8 cellular contexts compared by ENCODE assay signal in the genomic region with DNA sequence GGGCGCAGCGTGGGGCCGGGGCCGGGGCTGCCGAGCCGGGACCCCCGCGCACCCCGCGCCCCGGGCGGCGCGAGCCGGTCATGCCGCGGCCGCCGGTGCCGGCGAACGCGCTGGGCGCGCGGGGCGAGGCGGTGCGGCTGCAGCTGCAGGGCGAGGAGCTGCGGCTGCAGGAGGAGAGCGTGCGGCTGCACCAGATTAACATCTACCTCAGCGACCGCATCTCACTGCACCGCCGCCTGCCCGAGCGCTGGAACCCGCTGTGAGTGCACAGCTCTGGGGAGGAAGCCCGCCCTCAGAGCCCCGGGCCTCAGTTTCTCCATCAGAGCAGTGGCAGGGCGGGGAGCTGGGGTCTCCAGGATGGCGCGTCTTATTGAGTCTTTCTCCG. TPM values are rescaled to one million over a fixed set of nuclear protein-coding genes. Genes with fewer than 3 reads are reported as not detected.
DNase-seq lines count a peak whose midpoint lies in the region; ATAC-seq and TF ChIP-seq lines count a peak whose summit lies in the region.

No MANE protein-coding gene starts in this region.

- peak overlapping the region; percentile 59 to 63 for H3K4me3 ChIP-seq in cardiac fibroblast (replicated peaks in 1 of 2; ENCODE audit: low read depth in 2 of 2, low read length in 2 of 2)
- H3K4me3 ChIP-seq in mesenchymal stem cell (ENCODE audit: insufficient read depth in 1 of 2, low read depth in 1 of 2, low read length in 2 of 2), result peak overlapping the region; percentile 75 to 83

- H3K9ac ChIP-seq in mesenchymal stem cell (ENCODE audit: low read length), result peak overlapping the region; percentile 85

- 1% methylated on average over 44 of the region's 46 CpGs for WGBS in mesenchymal stem cell

- H3K4me1 Mint-ChIP-seq in type B pancreatic cell (ENCODE audit: unreplicated experiment), result peaks cover 30% of the 10 kb centered on the region

- no peak overlapping the region for H2BK5ac ChIP-seq in mesenchymal stem cell (ENCODE audit: low read depth, low read length, poor library complexity, severe bottlenecking)

- H3K27me3 ChIP-seq in mesenchymal stem cell (ENCODE audit: control insufficient read depth in 1 of 2, insufficient read depth in 1 of 2, low read length in 2 of 2), result peaks cover 0 to 42% of the 10 kb centered on the region in 2 experiments

- H2AFZ ChIP-seq in mesenchymal stem cell (ENCODE audit: low read depth, low read length), result peak overlapping the region; percentile 46

- H3K27ac ChIP-seq in mesenchymal stem cell (ENCODE audit: low read length, poor library complexity, severe bottlenecking), result no peak overlapping the region

- peak overlapping the region; percentile 97 for H3K4me2 ChIP-seq in mesenchymal stem cell (ENCODE audit: low read length, poor library complexity, severe bottlenecking)

- H2BK12ac ChIP-seq in mesenchymal stem cell (ENCODE audit: low read length in 2 of 2), result no peak overlapping the region

- ATAC-seq in GM19328 (IDR thresholded peaks at IDR 0.05; ENCODE audit: unreplicated experiment), result no peak

- H3K18ac ChIP-seq in mesenchymal stem cell (ENCODE audit: low read depth in 1 of 2, low read length in 2 of 2), result no peak overlapping the region

- H3K27me3 Mint-ChIP-seq in type B pancreatic cell, result peaks cover 18% of the 10 kb centered on the region

- H2BK15ac ChIP-seq in mesenchymal stem cell (ENCODE audit: low read depth, poor library complexity, severe bottlenecking), result no peak overlapping the region

- no peak overlapping the region for H4K91ac ChIP-seq in mesenchymal stem cell (ENCODE audit: low read length)

- peak overlapping the region; percentile 76 for H3K27ac Mint-ChIP-seq in type B pancreatic cell

- H3K9me3 ChIP-seq in mesenchymal stem cell (ENCODE audit: control insufficient read depth, low read length), result no peaks in the 10 kb centered on the region

- H3K23ac ChIP-seq in mesenchymal stem cell (ENCODE audit: low read length in 2 of 2), result no peak overlapping the region

- TF ChIP-seq CTCF in cardiac fibroblast (IDR thresholded peaks at IDR 0.05; ENCODE audit: low read depth, low read length) (no peak), type B pancreatic cell (conservative IDR thresholded peaks at IDR 0.05) (no peak)

- no peak overlapping the region for H4K8ac ChIP-seq in mesenchymal stem cell (ENCODE audit: low read length)

- H2AK5ac ChIP-seq in mesenchymal stem cell (ENCODE audit: low read length, severe bottlenecking), result no peak overlapping the region

- H3K4me3 Mint-ChIP-seq in type B pancreatic cell, result peak overlapping the region; percentile 87

- H3K79me1 ChIP-seq in mesenchymal stem cell (replicated peaks; ENCODE audit: low read length, poor library complexity, severe bottlenecking), result no peaks in the 10 kb centered on the region

- peaks cover 8% of the 10 kb centered on the region for H3K4me1 ChIP-seq in mesenchymal stem cell (ENCODE audit: control insufficient read depth, insufficient read depth, low read depth, low read length)

- H3K36me3 Mint-ChIP-seq in type B pancreatic cell, result peaks cover 4% of the 10 kb centered on the region

- no peaks in the 10 kb centered on the region for H3K36me3 ChIP-seq in mesenchymal stem cell (ENCODE audit: control insufficient read depth in 1 of 2, insufficient read depth in 2 of 2, low read depth in 1 of 2, low read length in 2 of 2)

- peak; percentile 22 for DNase-seq in stimulated activated CD4-positive, alpha-beta T cell treated with anti-CD3 and anti-CD28 coated beads, Interleukin-12 subunit alpha, Interleukin-12 subunit beta, amount 100 ng/mL, for 4 hours
- DNase-seq in stimulated activated CD4-positive, alpha-beta T cell treated with anti-CD3 and anti-CD28 coated beads, Interleukin-2, amount 100 ng/mL, for 48 hours, result no peak
- DNase-seq in NCI-H69 (lab: John Stamatoyannopoulos, UW), result peak; percentile 67
- DNase-seq in cardiac fibroblast (ENCODE audit: low read depth in 2 of 2), result no peak
- peak; percentile 22 for DNase-seq in mesenchymal stem cell
- no peak for DNase-seq in type B pancreatic cell (ENCODE audit: extremely low spot score, unreplicated experiment)
- DNase-seq in HUDEP-2 (lab: John Stamatoyannopoulos, UW; ENCODE audit: unreplicated experiment in 76 of 76), result no peak

- H3K14ac ChIP-seq in mesenchymal stem cell (ENCODE audit: low read length in 2 of 2), result no peak overlapping the region

- no peak overlapping the region for H2BK120ac ChIP-seq in mesenchymal stem cell (ENCODE audit: low read depth, low read length)

- H3K4ac ChIP-seq in mesenchymal stem cell (ENCODE audit: low read depth in 1 of 2, low read length in 2 of 2), result no peak overlapping the region

- peaks cover under 1% of the 10 kb centered on the region for H3K9me3 Mint-ChIP-seq in type B pancreatic cell

RNA-seq across cellular contexts. Expression of gene GALNT12, which starts 0.3 kb away (rescaled TPM):
- polyA plus RNA-seq in mesenchymal stem cell (2013, experiment 1 of 2), result 0.68 TPM
- polyA plus RNA-seq in mesenchymal stem cell (2013, experiment 2 of 2), result 0.67 TPM
- total RNA-seq in type B pancreatic cell (ENCODE audit: low replicate concordance), result 25.8 and 32.9 TPM in 2 replicates

RNA-seq across cellular contexts. Expression of gene ANKS6, which starts 11.4 kb away (rescaled TPM):
- 12.3 TPM for polyA plus RNA-seq in mesenchymal stem cell (2013, experiment 1 of 2)
- polyA plus RNA-seq in mesenchymal stem cell (2013, experiment 2 of 2), result 11.9 TPM
- 25.2 and 32.2 TPM in 2 replicates for total RNA-seq in type B pancreatic cell (ENCODE audit: low replicate concordance)

Comparison
In these comparisons a context has a peak if more than half of its experiments do, and no peak if none do; other contexts are left out.
1. DNase-seq: peak in stimulated activated CD4-positive, alpha-beta T cell treated with anti-CD3 and anti-CD28 coated beads, Interleukin-12 subunit alpha, Interleukin-12 subunit beta, amount 100 ng/mL, for 4 hours (single experiment), NCI-H69 (single experiment) and mesenchymal stem cell (single experiment); none in stimulated activated CD4-positive, alpha-beta T cell treated with anti-CD3 and anti-CD28 coated beads, Interleukin-2, amount 100 ng/mL, for 48 hours (0 of 2), cardiac fibroblast (0 of 2), type B pancreatic cell (single experiment) and HUDEP-2 (0 of 76).